In the genomic region with DNA sequence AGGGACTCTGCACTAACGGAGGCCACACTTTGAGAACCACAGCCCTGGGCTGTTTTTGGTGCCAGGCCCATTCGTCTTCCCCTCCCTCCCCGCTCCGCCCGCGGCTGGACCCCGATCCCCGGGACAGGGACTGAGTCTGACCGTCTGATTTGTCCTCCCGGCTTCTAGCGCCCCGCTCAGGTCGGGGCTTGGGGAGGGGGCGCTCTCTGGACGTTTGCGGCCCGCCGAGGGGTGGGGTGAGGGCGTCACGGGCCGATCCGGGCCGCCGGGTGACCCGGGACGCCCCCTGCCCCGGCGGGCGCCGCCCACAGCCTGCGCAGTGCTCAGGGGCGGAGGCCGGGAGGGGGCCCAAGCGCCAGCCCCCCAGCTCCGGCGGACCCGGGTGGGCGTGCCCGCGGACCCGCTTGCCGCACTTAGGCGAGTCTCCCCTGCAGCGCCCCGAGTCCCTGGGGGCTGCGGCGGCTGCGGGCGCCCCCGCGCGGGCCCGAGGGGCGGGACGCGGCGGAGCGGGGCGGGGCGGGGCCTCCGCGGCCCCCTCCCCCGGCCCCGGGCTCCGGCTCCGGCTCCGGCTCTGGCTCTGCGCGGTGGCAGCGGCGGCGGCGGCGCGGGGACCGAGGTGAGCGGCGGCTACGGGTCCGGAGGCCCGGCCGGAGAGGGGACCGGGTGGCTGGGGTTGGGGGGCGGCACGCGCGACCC, we compare ENCODE assay signal across 8 cellular contexts. TPM values are rescaled to one million over a fixed set of nuclear protein-coding genes. Genes with fewer than 3 reads are reported as not detected.
DNase-seq lines count a peak whose midpoint lies in the region; ATAC-seq, FAIRE-seq and TF ChIP-seq lines count a peak whose summit lies in the region.

No MANE protein-coding gene starts in this region.

- CTCF ChIA-PET in K562 (lab: Yijun Ruan, JAX; ENCODE audit: low intra/inter-chr PET ratio): no interaction called here

- intact Hi-C loops in K562 (cut with micrococcal nuclease): no loop called here

- TF ChIP-seq RAD21 in K562 (CRISPR knock-in tag; conservative IDR thresholded peaks at IDR 0.05 in 1 of 2, IDR thresholded peaks at IDR 0.05 in 1 of 2) (no peak), liver (IDR thresholded peaks at IDR 0.05) (no peak)

- no peak for TF ChIP-seq EP300 in K562 (IDR thresholded peaks at IDR 0.05; ENCODE audit: low read length)

- TF ChIP-seq POLR2A in K562 (conservative IDR thresholded peaks at IDR 0.05): no peak

- H3K27me3 ChIP-seq in RWPE2 (ENCODE audit: insufficient read depth, poor library complexity, severe bottlenecking) (peaks cover 20% of the 10 kb centered on the region), K562 (ENCODE audit: control insufficient read depth in 2 of 2, insufficient read depth in 2 of 2, low read length in 2 of 2) (peaks cover 0 to 4% of the 10 kb centered on the region in 2 experiments; a peak in 2 of 5 replicates), liver (ENCODE audit: control insufficient read depth in 4 of 4, insufficient read depth in 4 of 4, low read length in 3 of 4) (peaks cover 0 to 9% (median under 1%) of the 10 kb centered on the region in 4 donors)

- no peak overlapping the region for H2AFZ ChIP-seq in K562 (ENCODE audit: low read depth, low read length)

- in situ Hi-C loops in K562 (cut with MboI): no loop called here

- DNase-seq in AG10803 (ENCODE audit: low read depth) (no peak), RWPE2 (ENCODE audit: low spot score) (no peak), K562 (ENCODE audit: extremely low read depth in 1 of 4, low spot score in 3 of 4) (peak in 3 of 4 experiments; percentile 45 to 80 (median 79)), cerebellar nuclear complex (lab: John Stamatoyannopoulos, UW) (no peak), GDM1 (lab: John Stamatoyannopoulos, UW) (no peak)

- FAIRE-seq in K562 (lab: Jason Lieb, UNC): no peak

- no peaks in the 10 kb centered on the region for H4K20me1 ChIP-seq in K562 (replicated peaks; ENCODE audit: control insufficient read depth, insufficient read depth, low read length)

- no peaks in the 10 kb centered on the region for H3K36me3 Mint-ChIP-seq in stimulated activated naive CD8-positive, alpha-beta T cell treated with anti-CD3 and anti-CD28 coated beads, Interleukin-15, Interleukin-2, amounts not matched to agents 100 ng/mL and 50 ng/mL, for 24 hours (ENCODE audit: low read depth)

- peaks cover 67% of the 10 kb centered on the region for H3K4me1 Mint-ChIP-seq in stimulated activated naive CD8-positive, alpha-beta T cell treated with anti-CD3 and anti-CD28 coated beads, Interleukin-15, Interleukin-2, amounts not matched to agents 100 ng/mL and 50 ng/mL, for 24 hours (ENCODE audit: low read depth)

- H3K4me3 Mint-ChIP-seq in stimulated activated naive CD8-positive, alpha-beta T cell treated with anti-CD3 and anti-CD28 coated beads, Interleukin-15, Interleukin-2, amounts not matched to agents 100 ng/mL and 50 ng/mL, for 24 hours: peak overlapping the region; percentile 71

- H3K9me3 ChIP-seq in RWPE2 (ENCODE audit: severe bottlenecking) (no peaks in the 10 kb centered on the region), K562 (replicated peaks; ENCODE audit: control insufficient read depth, insufficient read depth, low read depth, low read length) (no peaks in the 10 kb centered on the region), liver (ENCODE audit: control insufficient read depth in 4 of 4, low read length in 3 of 4) (no peaks in the 10 kb centered on the region)

- 0% methylated on average over 6 of the region's 87 CpGs for WGBS in K562 (ENCODE audit: insufficient coverage, low coverage, missing lambda C conversion rate)
- WGBS in liver: 2% methylated on average over 87 of the region's 87 CpGs

- H3K9me3 Mint-ChIP-seq in stimulated activated naive CD8-positive, alpha-beta T cell treated with anti-CD3 and anti-CD28 coated beads, Interleukin-15, Interleukin-2, amounts not matched to agents 100 ng/mL and 50 ng/mL, for 24 hours: no peaks in the 10 kb centered on the region

- no peaks in the 10 kb centered on the region for H3K4me1 ChIP-seq in RWPE2 (ENCODE audit: insufficient read depth, poor library complexity, severe bottlenecking)
- peaks cover 0 to 24% of the 10 kb centered on the region in 2 experiments; a peak in 3 of 5 replicates for H3K4me1 ChIP-seq in K562 (replicated peaks in 1 of 2; ENCODE audit: control insufficient read depth in 2 of 2, insufficient read depth in 2 of 2, low read length in 2 of 2)
- H3K4me1 ChIP-seq in liver (ENCODE audit: control insufficient read depth in 4 of 4, insufficient read depth in 4 of 4, low read length in 3 of 4): peaks cover 0 to 10% (median 4%) of the 10 kb centered on the region in 4 donors

- no peak for TF ChIP-seq CTCF in AG10803 (conservative IDR thresholded peaks at IDR 0.05; ENCODE audit: low read length)
- peak; percentile 14 for TF ChIP-seq CTCF in RWPE2 (IDR thresholded peaks at IDR 0.05; ENCODE audit: poor library complexity, severe bottlenecking)
- TF ChIP-seq CTCF in K562 (IDR thresholded peaks at IDR 0.05 in 2 of 3, conservative IDR thresholded peaks at IDR 0.05 in 1 of 3; ENCODE audit: insufficient read depth in 2 of 3, low read depth in 1 of 3, low read length in 3 of 3): 0 out of 6 replicates have a peak, but pooled peaks of 1 of the 3 experiments have one; percentile 1
- no peak for TF ChIP-seq CTCF in liver (IDR thresholded peaks at IDR 0.05; ENCODE audit: low read depth, low read length, missing input control)

- H3K27ac Mint-ChIP-seq in stimulated activated naive CD8-positive, alpha-beta T cell treated with anti-CD3 and anti-CD28 coated beads, Interleukin-15, Interleukin-2, amounts not matched to agents 100 ng/mL and 50 ng/mL, for 24 hours: no peak overlapping the region

- H3K79me2 ChIP-seq in K562 (ENCODE audit: control insufficient read depth, insufficient read depth, low read length): no peaks in the 10 kb centered on the region

- no peaks in the 10 kb centered on the region for H3K9me1 ChIP-seq in K562 (ENCODE audit: control insufficient read depth, insufficient read depth, low read length)

- no peak overlapping the region for H3K27ac ChIP-seq in RWPE2 (ENCODE audit: poor library complexity, severe bottlenecking)
- H3K27ac ChIP-seq in K562 (ENCODE audit: extremely low read depth, low read depth, low read length): no peak overlapping the region
- peak overlapping the region; percentile 60 to 81 for H3K27ac ChIP-seq in liver (ENCODE audit: low read depth in 1 of 2, low read length in 2 of 2)

- H3K36me3 ChIP-seq in RWPE2 (ENCODE audit: low read depth) (no peaks in the 10 kb centered on the region), K562 (ENCODE audit: control insufficient read depth, insufficient read depth, low read length) (no peaks in the 10 kb centered on the region), liver (ENCODE audit: control insufficient read depth in 4 of 4, insufficient read depth in 3 of 4, low read depth in 1 of 4, low read length in 3 of 4) (no peaks in the 10 kb centered on the region)

- H3K9ac ChIP-seq in K562 (ENCODE audit: insufficient read depth in 1 of 2, low read depth in 2 of 2, low read length in 2 of 2) (peak overlapping the region in 1 of 2 experiments; percentile 74; a peak in 2 of 4 replicates), liver (ENCODE audit: low read depth in 1 of 2, low read length in 2 of 2) (no peak overlapping the region)

- H3K4me3 ChIP-seq in AG10803 (ENCODE audit: low read length) (peak overlapping the region; percentile 79), RWPE2 (ENCODE audit: severe bottlenecking) (peak overlapping the region; percentile 38), K562 (peak overlapping the region; percentile 37), liver (ENCODE audit: low read depth in 1 of 3, low read length in 3 of 3) (peak overlapping the region in 1 of 3 donors; percentile 60)

- ATAC-seq in RWPE2 (ENCODE audit: low read depth) (0 out of 3 replicates have a peak, but pooled peaks have one; percentile 12), K562 (peak; percentile 44), HG02588 (IDR thresholded peaks at IDR 0.05; ENCODE audit: unreplicated experiment) (no peak)

- H3K27me3 Mint-ChIP-seq in stimulated activated naive CD8-positive, alpha-beta T cell treated with anti-CD3 and anti-CD28 coated beads, Interleukin-15, Interleukin-2, amounts not matched to agents 100 ng/mL and 50 ng/mL, for 24 hours: peaks cover 4% of the 10 kb centered on the region

- no peak overlapping the region for H3K4me2 ChIP-seq in K562 (ENCODE audit: insufficient read depth, low read length)

- POLR2A ChIA-PET in K562 (lab: Yijun Ruan, JAX): no interaction called here

- BruUV-seq in K562 (replicated peaks; lab: Mats Ljungman, UMichigan): no TSS peak

TF ChIP-seq in liver, 16 proteins besides CTCF, POLR2A, EP300 and RAD21 (continues in another document):
- TF ChIP-seq, protein P1, sequence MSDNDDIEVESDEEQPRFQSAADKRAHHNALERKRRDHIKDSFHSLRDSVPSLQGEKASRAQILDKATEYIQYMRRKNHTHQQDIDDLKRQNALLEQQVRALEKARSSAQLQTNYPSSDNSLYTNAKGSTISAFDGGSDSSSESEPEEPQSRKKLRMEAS (IDR thresholded peaks at IDR 0.05): no peak

RNA-seq across cellular contexts. Expression of a gene that starts 33.7 kb away (rescaled TPM):
- total RNA-seq in K562 (2011; cell fraction: chromatin; rRNA removed; ENCODE audit: low replicate concordance): 27.6 and 71.3 TPM in 2 replicates
- 52.4 and 59.9 TPM in 2 replicates for total RNA-seq in K562 (2011; cell fraction: nucleolus; rRNA removed)
- 38.4 and 39.2 TPM in 2 replicates for total RNA-seq in K562 (2011; cell fraction: nucleoplasm; rRNA removed)
- total RNA-seq in K562 (2014; rRNA removed): 13.3 and 18.4 TPM in 2 replicates
- 3.1 and 4.6 TPM in 2 replicates for total RNA-seq in K562 (2014; rRNA removed; fragmentation: Illumina TruSeq; extraction: Trizol)
- 7.5 and 9.5 TPM in 2 replicates for total RNA-seq in K562 (2015; rRNA removed; fragmentation: Illumina TruSeq; extraction: Trizol)
- 21.0 and 26.2 TPM in 2 replicates for total RNA-seq in K562 (2021)
- 10.1 and 14.5 TPM in 2 replicates for polyA plus RNA-seq in K562 (2011; rRNA removed)
- polyA plus RNA-seq in K562 (2011; cell fraction: cytosol; rRNA removed): 14.2 and 35.6 TPM in 2 replicates
- 22.8 and 38.7 TPM in 2 replicates for polyA plus RNA-seq in K562 (2011; cell fraction: nucleus; rRNA removed)
- 10.9 and 11.6 TPM in 2 replicates for polyA plus RNA-seq in K562 (2012)
- 6.6 and 9.5 TPM in 2 replicates for polyA plus RNA-seq in K562 (2014; fragmentation: Illumina TruSeq; extraction: Trizol)
- polyA plus RNA-seq in K562 (2014; fragmentation: Nextera tagmentation; extraction: Ambion mirVana): under 1 TPM; 0.13 to 0.49 TPM
- polyA plus RNA-seq in K562 (2014; rRNA removed): 18.6 and 20.3 TPM in 2 replicates
- polyA minus RNA-seq in K562 (2011; rRNA and poly(A)+ RNA removed): 9.7 and 11.6 TPM in 2 replicates
- polyA minus RNA-seq in K562 (2011; cell fraction: cytosol; rRNA and poly(A)+ RNA removed): 14.1 and 21.0 TPM in 2 replicates
- 22.3 and 30.8 TPM in 2 replicates for polyA minus RNA-seq in K562 (2011; cell fraction: nucleus; rRNA and poly(A)+ RNA removed)
- 10 to 100 TPM; 20.5 to 49.1 TPM for total RNA-seq in liver
- polyA plus RNA-seq in liver: 10 to 100 TPM; 11.5 to 18.1 TPM

Comparison
In these comparisons a context has a peak if more than half of its experiments do, and no peak if none do; other contexts are left out.
1. DNase-seq: peak in K562 (3 of 4); none in AG10803 (single experiment), RWPE2 (single experiment), cerebellar nuclear complex (0 of 2) and GDM1 (single experiment).
2. H3K27ac ChIP-seq: peak in liver (2 of 2); none in RWPE2 (single experiment) and K562 (single experiment).